In the genomic region with DNA sequence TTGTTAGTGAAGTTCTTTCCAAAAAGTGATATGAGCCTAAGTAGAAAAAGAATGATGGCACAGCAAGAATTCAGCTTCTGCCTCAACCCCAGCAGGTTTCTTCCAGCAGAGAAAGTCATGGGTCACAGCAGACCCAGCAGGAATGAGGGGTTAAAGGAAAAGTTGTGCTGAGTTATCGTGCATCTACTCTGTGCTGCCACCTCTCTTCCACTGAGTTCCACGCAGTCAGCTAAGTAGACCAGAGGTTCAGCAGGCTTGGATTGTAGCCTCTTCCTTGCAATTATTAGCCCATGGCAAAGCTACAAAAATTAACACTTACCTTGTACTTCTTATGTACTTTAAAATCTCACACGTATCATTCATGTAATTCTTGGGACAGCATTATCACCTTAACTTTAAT, we compare ENCODE assay signal across 14 cellular contexts.
DNase-seq lines count a peak whose midpoint lies in the region; TF ChIP-seq lines count a peak whose summit lies in the region.
"Had no signal": no experiment of that assay in that cellular context is flagged by ENCODE, and none has a peak within 500 bp of the region (broad histone marks: within the 10 kb centered on the region; RNA-seq: fewer than 3 reads in every experiment).

No MANE protein-coding gene starts in this region.

- H3K9me3 Mint-ChIP-seq in endodermal cell = no peaks in the 10 kb centered on the region
- H3K9me3 Mint-ChIP-seq in activated T-helper 1 cell treated with anti-CD3 and anti-CD28 coated beads, Interleukin-12 subunit alpha, Interleukin-12 subunit beta, Interleukin-2, Interleukin-4 antibody, amounts not matched to agents 30 ng/mL and 10 ng/mL and 1 ng/mL, durations not matched to agents 14 hours and 24 hours and 36 hours = no peaks in the 10 kb centered on the region

- H3K4me1 ChIP-seq in endodermal cell (ENCODE audit: control insufficient read depth, insufficient read depth, low read length) = no peaks in the 10 kb centered on the region
- no peaks in the 10 kb centered on the region for H3K4me1 ChIP-seq in smooth muscle cell (ENCODE audit: low read depth)
- H3K4me1 ChIP-seq: upper lobe of left lung had no signal

- no peak overlapping the region for H3K4me3 Mint-ChIP-seq in endodermal cell
- no peak overlapping the region for H3K4me3 Mint-ChIP-seq in activated T-helper 1 cell treated with anti-CD3 and anti-CD28 coated beads, Interleukin-12 subunit alpha, Interleukin-12 subunit beta, Interleukin-2, Interleukin-4 antibody, amounts not matched to agents 30 ng/mL and 10 ng/mL and 1 ng/mL, durations not matched to agents 14 hours and 24 hours and 36 hours
- H3K4me3 Mint-ChIP-seq: T-cell had no signal

- H4K20me1 ChIP-seq in smooth muscle cell (ENCODE audit: low read depth) = no peaks in the 10 kb centered on the region

- H3K27ac ChIP-seq in endodermal cell (ENCODE audit: low read depth, low read length) (no peak overlapping the region), smooth muscle cell (ENCODE audit: low read depth) (no peak overlapping the region)
- H3K27ac ChIP-seq: upper lobe of left lung had no signal

- H3K36me3 Mint-ChIP-seq in endodermal cell (ENCODE audit: low read depth) = no peaks in the 10 kb centered on the region
- no peaks in the 10 kb centered on the region for H3K36me3 Mint-ChIP-seq in activated T-helper 1 cell treated with anti-CD3 and anti-CD28 coated beads, Interleukin-12 subunit alpha, Interleukin-12 subunit beta, Interleukin-2, Interleukin-4 antibody, amounts not matched to agents 30 ng/mL and 10 ng/mL and 1 ng/mL, durations not matched to agents 14 hours and 24 hours and 36 hours (ENCODE audit: low read depth)
- H3K36me3 Mint-ChIP-seq: T-cell had no signal

- DNase-seq in NCI-H82 (lab: John Stamatoyannopoulos, UW) = peak; percentile 10
- no peak for DNase-seq in NCI-H82 treated with DMSO at 0.1 percent for 48 hours (lab: John Stamatoyannopoulos, UW; ENCODE audit: unreplicated experiment)
- peak; percentile 19 for DNase-seq in NB4 (ENCODE audit: low read depth)
- DNase-seq in endodermal cell = peak; percentile 72
- no peak for DNase-seq in smooth muscle cell (lab: John Stamatoyannopoulos, UW; ENCODE audit: unreplicated experiment)
- DNase-seq in NOMO-1 (lab: John Stamatoyannopoulos, UW; ENCODE audit: unreplicated experiment in 2 of 2) = no peak
- no peak for DNase-seq in activated T-helper 1 cell treated with anti-CD3 and anti-CD28 coated beads, Interleukin-12 subunit alpha, Interleukin-12 subunit beta, Interleukin-2, Interleukin-4 antibody, amounts not matched to agents 30 ng/mL and 10 ng/mL and 1 ng/mL, durations not matched to agents 14 hours and 24 hours and 36 hours (ENCODE audit: low spot score)
- no peak for DNase-seq in midbrain (lab: John Stamatoyannopoulos, UW)
- DNase-seq: activated CD4-positive, alpha-beta T cell treated with anti-CD3 and anti-CD28 coated beads, Interleukin-2, amount 50 U/mL, for 4 hours; activated gamma-delta T cell treated with Interleukin-2 at 50 U/mL for 16 hours; glutamatergic neuron; mammary epithelial cell; T-cell; upper lobe of left lung had no signal

- intact Hi-C loops in activated T-helper 1 cell treated with anti-CD3 and anti-CD28 coated beads, Interleukin-12 subunit alpha, Interleukin-12 subunit beta, Interleukin-2, Interleukin-4 antibody, amounts not matched to agents 30 ng/mL and 10 ng/mL and 1 ng/mL, durations not matched to agents 14 hours and 24 hours and 36 hours (cut with micrococcal nuclease) = no loop called here

- no peak for TF ChIP-seq POLR2A in NB4 (IDR thresholded peaks at IDR 0.05; ENCODE audit: extremely low read depth, insufficient read length)

- no peaks in the 10 kb centered on the region for H3K4me1 Mint-ChIP-seq in endodermal cell
- H3K4me1 Mint-ChIP-seq in activated T-helper 1 cell treated with anti-CD3 and anti-CD28 coated beads, Interleukin-12 subunit alpha, Interleukin-12 subunit beta, Interleukin-2, Interleukin-4 antibody, amounts not matched to agents 30 ng/mL and 10 ng/mL and 1 ng/mL, durations not matched to agents 14 hours and 24 hours and 36 hours (ENCODE audit: low read depth) = no peaks in the 10 kb centered on the region
- H3K4me1 Mint-ChIP-seq: T-cell had no signal

- TF ChIP-seq CTCF in NB4 (IDR thresholded peaks at IDR 0.05; ENCODE audit: low read depth, low read length) = peak; percentile 38
- TF ChIP-seq CTCF in endodermal cell (conservative IDR thresholded peaks at IDR 0.05) = peak; percentile 85
- peak; percentile 24 for TF ChIP-seq CTCF in smooth muscle cell (IDR thresholded peaks at IDR 0.05; ENCODE audit: borderline replicate concordance, insufficient read depth, poor library complexity, severe bottlenecking)

- H3K9me3 ChIP-seq in endodermal cell (ENCODE audit: control insufficient read depth, low read length) (peaks cover 16% of the 10 kb centered on the region), smooth muscle cell (replicated peaks; ENCODE audit: low read depth) (no peaks in the 10 kb centered on the region)
- H3K9me3 ChIP-seq: upper lobe of left lung had no signal

- H3K79me2 ChIP-seq in smooth muscle cell (ENCODE audit: low read depth) = no peaks in the 10 kb centered on the region

- no peak overlapping the region for H3K4me2 ChIP-seq in smooth muscle cell

- H3K27me3 Mint-ChIP-seq in endodermal cell (ENCODE audit: insufficient read depth) = peaks cover 8% of the 10 kb centered on the region
- no peaks in the 10 kb centered on the region for H3K27me3 Mint-ChIP-seq in activated T-helper 1 cell treated with anti-CD3 and anti-CD28 coated beads, Interleukin-12 subunit alpha, Interleukin-12 subunit beta, Interleukin-2, Interleukin-4 antibody, amounts not matched to agents 30 ng/mL and 10 ng/mL and 1 ng/mL, durations not matched to agents 14 hours and 24 hours and 36 hours (ENCODE audit: insufficient read depth)
- H3K27me3 Mint-ChIP-seq: T-cell had no signal

- no peak overlapping the region for H3K27ac Mint-ChIP-seq in endodermal cell
- no peak overlapping the region for H3K27ac Mint-ChIP-seq in activated T-helper 1 cell treated with anti-CD3 and anti-CD28 coated beads, Interleukin-12 subunit alpha, Interleukin-12 subunit beta, Interleukin-2, Interleukin-4 antibody, amounts not matched to agents 30 ng/mL and 10 ng/mL and 1 ng/mL, durations not matched to agents 14 hours and 24 hours and 36 hours
- H3K27ac Mint-ChIP-seq: T-cell had no signal

- H2AFZ ChIP-seq in smooth muscle cell (ENCODE audit: low read depth) = no peak overlapping the region

- no peaks in the 10 kb centered on the region for H3K36me3 ChIP-seq in endodermal cell (ENCODE audit: control insufficient read depth, insufficient read depth, low read length)
- no peaks in the 10 kb centered on the region for H3K36me3 ChIP-seq in smooth muscle cell (ENCODE audit: low read depth)
- H3K36me3 ChIP-seq: upper lobe of left lung had no signal

- WGBS in endodermal cell (ENCODE audit: insufficient coverage in 1 of 2, insufficient read length in 1 of 2), 2 experiments = 40 to 41% methylated on average over 2 to 3 of the region's 3 CpGs
- WGBS in smooth muscle cell (ENCODE audit: low lambda C conversion rate) = 23% methylated on average over 3 of the region's 3 CpGs

- H3K4me3 ChIP-seq in NB4 (ENCODE audit: low read depth, low read length) (no peak overlapping the region), endodermal cell (ENCODE audit: low read length) (no peak overlapping the region), smooth muscle cell (no peak overlapping the region)
- H3K4me3 ChIP-seq: upper lobe of left lung had no signal

- H3K9ac ChIP-seq in endodermal cell (ENCODE audit: extremely low read depth, low read length, poor library complexity, severe bottlenecking) (no peak overlapping the region), smooth muscle cell (ENCODE audit: low read depth) (no peak overlapping the region)

- no peaks in the 10 kb centered on the region for H3F3A ChIP-seq in smooth muscle cell (ENCODE audit: low read depth)

- H3K27me3 ChIP-seq in endodermal cell (ENCODE audit: control insufficient read depth, insufficient read depth, low read length, poor library complexity, severe bottlenecking) = no peaks in the 10 kb centered on the region
- H3K27me3 ChIP-seq in smooth muscle cell (ENCODE audit: low read depth) = no peaks in the 10 kb centered on the region
- H3K27me3 ChIP-seq: upper lobe of left lung had no signal

Comparison
In these comparisons a context has a peak if more than half of its experiments do, and no peak if none do; other contexts are left out.
1. DNase-seq: peak in NCI-H82 (single experiment), NB4 (single experiment) and endodermal cell (single experiment); none in NCI-H82 treated with DMSO at 0.1 percent for 48 hours (single experiment), smooth muscle cell (single experiment), NOMO-1 (0 of 2), activated T-helper 1 cell treated with anti-CD3 and anti-CD28 coated beads, Interleukin-12 subunit alpha, Interleukin-12 subunit beta, Interleukin-2, Interleukin-4 antibody, amounts not matched to agents 30 ng/mL and 10 ng/mL and 1 ng/mL, durations not matched to agents 14 hours and 24 hours and 36 hours (single experiment) and midbrain (single experiment).
2. CTCF ChIP-seq: peak in every context shown above with its lines; median percentile 85 in endodermal cell; 38 in NB4; 24 in smooth muscle cell.